25 cellular contexts compared by ENCODE assay signal in genomic region chr16:11755022-11755760, GRCh38. TPM values are rescaled to one million over a fixed set of nuclear protein-coding genes. Genes with fewer than 3 reads are reported as not detected.
A peak's percentile ranks its signal among the peaks of the same experiment; 100 is the strongest.
DNase-seq lines count a peak whose midpoint lies in the region; ATAC-seq and TF ChIP-seq lines count a peak whose summit lies in the region.
"Had no signal": no experiment of that assay in that cellular context is flagged by ENCODE, and none has a peak within 500 bp of the region (broad histone marks: within the 10 kb centered on the region; RNA-seq: fewer than 3 reads in every experiment).

No MANE protein-coding gene starts in this region.

- H3K36me3 ChIP-seq in mesenchymal stem cell (ENCODE audit: control insufficient read depth in 1 of 2, insufficient read depth in 2 of 2, low read depth in 1 of 2, low read length in 2 of 2) (peaks cover 40 to 90% of the 10 kb centered on the region in 2 experiments), endodermal cell (ENCODE audit: control insufficient read depth, insufficient read depth, low read length) (peaks cover 77% of the 10 kb centered on the region)

- H3K4me1 Mint-ChIP-seq in stimulated activated naive CD8-positive, alpha-beta T cell treated with anti-CD3 and anti-CD28 coated beads, Interleukin-15, amount 100 ng/mL, for 72 hours, result no peaks in the 10 kb centered on the region
- no peaks in the 10 kb centered on the region for H3K4me1 Mint-ChIP-seq in endodermal cell

- no peak overlapping the region for H4K8ac ChIP-seq in mesenchymal stem cell (ENCODE audit: low read length)

- in situ Hi-C loops in astrocyte of the spinal cord (cut with HindIII; ENCODE audit: low sequenced_read_pairs), result no loop called here

- H3K27me3 Mint-ChIP-seq in stimulated activated naive CD8-positive, alpha-beta T cell treated with anti-CD3 and anti-CD28 coated beads, Interleukin-15, amount 100 ng/mL, for 72 hours, result no peaks in the 10 kb centered on the region
- H3K27me3 Mint-ChIP-seq in endodermal cell (ENCODE audit: insufficient read depth), result no peaks in the 10 kb centered on the region
- H3K27me3 Mint-ChIP-seq: stimulated activated naive B cell treated with anti-CD40 and anti-IgM and Interleukin-4, amounts not matched to agents 10 μg/mL and 1 μg/mL and 100 μg/mL, for 72 hours had no signal

- H3K18ac ChIP-seq in mesenchymal stem cell (ENCODE audit: low read depth in 1 of 2, low read length in 2 of 2), result no peak overlapping the region

- no peak overlapping the region for H3K23ac ChIP-seq in mesenchymal stem cell (ENCODE audit: low read length in 2 of 2)

- no peak for ATAC-seq in stimulated activated naive CD8-positive, alpha-beta T cell treated with anti-CD3 and anti-CD28 coated beads, Interleukin-15, amount 100 ng/mL, for 72 hours
- no peak for ATAC-seq in stimulated activated naive CD8-positive, alpha-beta T cell treated with anti-CD3 and anti-CD28 coated beads, Interleukin-15, Interleukin-2, amounts not matched to agents 100 U/mL and 50 U/mL, for 24 hours
- ATAC-seq: K562; stimulated activated naive B cell treated with anti-CD40 and anti-IgM and Interleukin-4, amounts not matched to agents 10 μg/mL and 1 μg/mL and 100 μg/mL, for 72 hours had no signal

- no peak overlapping the region for H2BK12ac ChIP-seq in mesenchymal stem cell (ENCODE audit: low read length in 2 of 2)

- H3K9me3 ChIP-seq in mesenchymal stem cell (ENCODE audit: control insufficient read depth, low read length), result no peaks in the 10 kb centered on the region
- H3K9me3 ChIP-seq in endodermal cell (ENCODE audit: control insufficient read depth, low read length), result no peaks in the 10 kb centered on the region
- H3K9me3 ChIP-seq: adrenal gland, breast epithelium, colonic mucosa, testis, vagina had no signal

- H3K9ac ChIP-seq in mesenchymal stem cell (ENCODE audit: low read length) (no peak overlapping the region), endodermal cell (ENCODE audit: extremely low read depth, low read length, poor library complexity, severe bottlenecking) (no peak overlapping the region)

- H3K4me3 ChIP-seq in astrocyte of the spinal cord (ENCODE audit: low read depth, low read length) (no peak overlapping the region), mesenchymal stem cell (ENCODE audit: insufficient read depth in 1 of 2, low read depth in 1 of 2, low read length in 2 of 2) (no peak overlapping the region), endodermal cell (ENCODE audit: low read length) (no peak overlapping the region)
- H3K4me3 ChIP-seq: adrenal gland, breast epithelium, colonic mucosa, K562, smooth muscle cell, testis, vagina had no signal

- H3K27me3 ChIP-seq in mesenchymal stem cell (ENCODE audit: control insufficient read depth in 1 of 2, insufficient read depth in 1 of 2, low read length in 2 of 2) (no peaks in the 10 kb centered on the region), endodermal cell (ENCODE audit: control insufficient read depth, insufficient read depth, low read length, poor library complexity, severe bottlenecking) (no peaks in the 10 kb centered on the region)
- H3K27me3 ChIP-seq: adrenal gland, breast epithelium, colonic mucosa, testis, vagina had no signal

- H3K4ac ChIP-seq in mesenchymal stem cell (ENCODE audit: low read depth in 1 of 2, low read length in 2 of 2), result no peak overlapping the region

- H2BK15ac ChIP-seq in mesenchymal stem cell (ENCODE audit: low read depth, poor library complexity, severe bottlenecking), result no peak overlapping the region

- no peak overlapping the region for H4K91ac ChIP-seq in mesenchymal stem cell (ENCODE audit: low read length)

- no peak overlapping the region for H3K4me3 Mint-ChIP-seq in stimulated activated naive CD8-positive, alpha-beta T cell treated with anti-CD3 and anti-CD28 coated beads, Interleukin-15, amount 100 ng/mL, for 72 hours
- no peak overlapping the region for H3K4me3 Mint-ChIP-seq in endodermal cell
- H3K4me3 Mint-ChIP-seq: CD14-positive monocyte; stimulated activated naive B cell treated with anti-CD40 and anti-IgM and Interleukin-4, amounts not matched to agents 10 μg/mL and 1 μg/mL and 100 μg/mL, for 72 hours had no signal

- peak overlapping the region; percentile 40 for H2BK5ac ChIP-seq in mesenchymal stem cell (ENCODE audit: low read depth, low read length, poor library complexity, severe bottlenecking)

- H2AK5ac ChIP-seq in mesenchymal stem cell (ENCODE audit: low read length, severe bottlenecking), result no peak overlapping the region

- peaks cover 8% of the 10 kb centered on the region for H3K79me1 ChIP-seq in mesenchymal stem cell (replicated peaks; ENCODE audit: low read length, poor library complexity, severe bottlenecking)

- peak overlapping the region; percentile 76 for H3K27ac ChIP-seq in mesenchymal stem cell (ENCODE audit: low read length, poor library complexity, severe bottlenecking)
- H3K27ac ChIP-seq in endodermal cell (ENCODE audit: low read depth, low read length), result no peak overlapping the region
- H3K27ac ChIP-seq: adrenal gland, breast epithelium, colonic mucosa, testis, vagina had no signal

- no peak overlapping the region for H2AFZ ChIP-seq in mesenchymal stem cell (ENCODE audit: low read depth, low read length)

- DNase-seq in stimulated activated naive CD8-positive, alpha-beta T cell treated with anti-CD3 and anti-CD28 coated beads, Interleukin-15, amount 100 ng/mL, for 72 hours, result no peak
- DNase-seq in stimulated activated naive CD8-positive, alpha-beta T cell treated with anti-CD3 and anti-CD28 coated beads, Interleukin-15, Interleukin-2, amounts not matched to agents 100 U/mL and 50 U/mL, for 24 hours, result no peak
- DNase-seq in astrocyte of the spinal cord (ENCODE audit: low read depth, low spot score) (peak; percentile 28), mesenchymal stem cell (no peak), T1000 (lab: John Stamatoyannopoulos, UW) (no peak), HT-29 (ENCODE audit: low spot score) (no peak), endodermal cell (no peak)
- no peak for DNase-seq in stimulated activated CD8-positive, alpha-beta memory T cell treated with anti-CD3 and anti-CD28 coated beads, Interleukin-4, amount 100 ng/mL, for 48 hours
- DNase-seq: activated CD4-positive, alpha-beta T cell treated with anti-CD3 and anti-CD28 coated beads for 1 hour; colonic mucosa; HCEC 1CT; NCI-H1436 treated with DMSO at 0.1 percent for 48 hours; NK-92 treated with Interleukin-12 subunit alpha and Interleukin-12 subunit beta, amount 100 ng/mL, for 24 hours; nucleus accumbens; SIG-M5; stimulated activated CD4-positive, alpha-beta T cell treated with anti-CD3 and anti-CD28 coated beads, Interleukin-2, amount 100 ng/mL, for 48 hours; stimulated activated naive B cell treated with anti-CD40 and anti-IgM and Interleukin-4, amounts not matched to agents 10 μg/mL and 1 μg/mL and 100 μg/mL, for 72 hours; SW 1271; testis had no signal

- H3K27ac Mint-ChIP-seq in stimulated activated naive CD8-positive, alpha-beta T cell treated with anti-CD3 and anti-CD28 coated beads, Interleukin-15, amount 100 ng/mL, for 72 hours, result peak overlapping the region; percentile 2 to 61
- no peak overlapping the region for H3K27ac Mint-ChIP-seq in endodermal cell
- H3K27ac Mint-ChIP-seq: stimulated activated naive B cell treated with anti-CD40 and anti-IgM and Interleukin-4, amounts not matched to agents 10 μg/mL and 1 μg/mL and 100 μg/mL, for 72 hours had no signal

- H3K36me3 Mint-ChIP-seq in endodermal cell (ENCODE audit: low read depth), result peaks cover 57% of the 10 kb centered on the region

- H3K14ac ChIP-seq in mesenchymal stem cell (ENCODE audit: low read length in 2 of 2), result no peak overlapping the region

- H3K4me1 ChIP-seq in mesenchymal stem cell (ENCODE audit: control insufficient read depth, insufficient read depth, low read depth, low read length), result peaks cover 18% of the 10 kb centered on the region
- no peaks in the 10 kb centered on the region for H3K4me1 ChIP-seq in endodermal cell (ENCODE audit: control insufficient read depth, insufficient read depth, low read length)

- TF ChIP-seq CTCF in astrocyte of the spinal cord (IDR thresholded peaks at IDR 0.05; ENCODE audit: low read depth, low read length) (no peak), endodermal cell (conservative IDR thresholded peaks at IDR 0.05) (no peak)

- H2BK120ac ChIP-seq in mesenchymal stem cell (ENCODE audit: low read depth, low read length), result no peak overlapping the region

- H3K4me2 ChIP-seq in mesenchymal stem cell (ENCODE audit: low read length, poor library complexity, severe bottlenecking), result peak overlapping the region; percentile 50
- H3K4me2 ChIP-seq: smooth muscle cell had no signal

- WGBS in mesenchymal stem cell, result 98% methylated on average over 12 of the region's 13 CpGs
- WGBS in endodermal cell (ENCODE audit: insufficient coverage in 1 of 2, insufficient read length in 1 of 2), 2 experiments, result 97 to 99% methylated on average over 9 to 13 of the region's 13 CpGs

- H3K9me3 Mint-ChIP-seq in stimulated activated naive CD8-positive, alpha-beta T cell treated with anti-CD3 and anti-CD28 coated beads, Interleukin-15, amount 100 ng/mL, for 72 hours, result no peaks in the 10 kb centered on the region
- no peaks in the 10 kb centered on the region for H3K9me3 Mint-ChIP-seq in endodermal cell
- H3K9me3 Mint-ChIP-seq: CD14-positive monocyte; stimulated activated naive B cell treated with anti-CD40 and anti-IgM and Interleukin-4, amounts not matched to agents 10 μg/mL and 1 μg/mL and 100 μg/mL, for 72 hours had no signal

RNA-seq across cellular contexts. Expression of gene TXNDC11, which starts 12.5 kb away (rescaled TPM):
- 31.9 TPM for polyA plus RNA-seq in mesenchymal stem cell (2013, experiment 1 of 2)
- polyA plus RNA-seq in mesenchymal stem cell (2013, experiment 2 of 2), result 32.0 TPM
- total RNA-seq in HT-29 (2014; rRNA removed; shearing (Covaris generic)), result 43.2 and 49.3 TPM in 2 replicates
- total RNA-seq in endodermal cell, result 10 to 100 TPM; 16.4 to 20.8 TPM
- 13.2 TPM for polyA plus RNA-seq in endodermal cell (2013, experiment 1 of 2)
- 13.6 TPM for polyA plus RNA-seq in endodermal cell (2013, experiment 2 of 2)

RNA-seq across cellular contexts. Expression of gene ZC3H7A, which starts 41.9 kb away (rescaled TPM):
- polyA plus RNA-seq in mesenchymal stem cell (2013, experiment 1 of 2), result 36.3 TPM
- polyA plus RNA-seq in mesenchymal stem cell (2013, experiment 2 of 2), result 35.3 TPM
- total RNA-seq in HT-29 (2014; rRNA removed; shearing (Covaris generic)), result 11.4 and 14.2 TPM in 2 replicates
- 10 to 100 TPM; 37.7 to 38.5 TPM for total RNA-seq in endodermal cell
- polyA plus RNA-seq in endodermal cell (2013, experiment 1 of 2), result 49.7 TPM
- polyA plus RNA-seq in endodermal cell (2013, experiment 2 of 2), result 47.6 TPM
